8 cellular contexts compared by ENCODE assay signal in genomic region chr4:98657531-98658286, GRCh38. TPM values are rescaled to one million over a fixed set of nuclear protein-coding genes. Genes with fewer than 3 reads are reported as not detected.
DNase-seq lines count a peak whose midpoint lies in the region; ATAC-seq and TF ChIP-seq lines count a peak whose summit lies in the region.

No MANE protein-coding gene starts in this region.

- no peaks in the 10 kb centered on the region for H3K4me1 ChIP-seq in parathyroid adenoma

- H3K4me3 ChIP-seq in parathyroid adenoma (ENCODE audit: low read depth, low read length): peak overlapping the region; percentile 53

- H3K4me1 Mint-ChIP-seq in activated naive CD8-positive, alpha-beta T cell treated with anti-CD3 and anti-CD28 coated beads, Interleukin-2, amount 10 ng/mL, durations not matched to agents 7 days and 5 days: peaks cover 60% of the 10 kb centered on the region

- no peaks in the 10 kb centered on the region for H3K9me3 ChIP-seq in parathyroid adenoma (ENCODE audit: control insufficient read depth, low read length)

- no peaks in the 10 kb centered on the region for H3K79me2 ChIP-seq in parathyroid adenoma

- H3K4me2 ChIP-seq in parathyroid adenoma (ENCODE audit: low read length): peak overlapping the region; percentile 96

- H3K36me3 Mint-ChIP-seq in activated naive CD8-positive, alpha-beta T cell treated with anti-CD3 and anti-CD28 coated beads, Interleukin-2, amount 10 ng/mL, durations not matched to agents 7 days and 5 days: peaks cover 15% of the 10 kb centered on the region

- TF ChIP-seq CTCF in parathyroid adenoma (IDR thresholded peaks at IDR 0.05): no peak

- intact Hi-C loops in head of caudate nucleus (cut with DNase I): loop anchor here (5.0 to 10.0 kb wide), 2 partner anchors 73 to 270 kb away; partner anchors contain the start of gene EIF4E

- no peak overlapping the region for H3K9ac ChIP-seq in parathyroid adenoma

- DNase-seq in 8988T: peak; percentile 60
- DNase-seq in RKO (ENCODE audit: low spot score): peak; percentile 54
- DNase-seq in activated naive CD8-positive, alpha-beta T cell treated with anti-CD3 and anti-CD28 coated beads, Interleukin-2, amount 10 ng/mL, durations not matched to agents 7 days and 5 days: no peak
- DNase-seq in head of caudate nucleus: peak; percentile 58 to 91 (median 77)

- no peaks in the 10 kb centered on the region for H3K27me3 Mint-ChIP-seq in activated naive CD8-positive, alpha-beta T cell treated with anti-CD3 and anti-CD28 coated beads, Interleukin-2, amount 10 ng/mL, durations not matched to agents 7 days and 5 days

- peak overlapping the region; percentile 77 for H3K27ac Mint-ChIP-seq in activated naive CD8-positive, alpha-beta T cell treated with anti-CD3 and anti-CD28 coated beads, Interleukin-2, amount 10 ng/mL, durations not matched to agents 7 days and 5 days

- peak overlapping the region; percentile 93 for H2AFZ ChIP-seq in parathyroid adenoma

- no peak overlapping the region for H3K27ac ChIP-seq in parathyroid adenoma

- POLR2A ChIA-PET in activated naive CD8-positive, alpha-beta T cell treated with anti-CD3 and anti-CD28 coated beads, Interleukin-2, amount 10 ng/mL, durations not matched to agents 7 days and 5 days (lab: Charles Lee): interaction anchor here (0.6 to 1.7 kb wide), 11 partner anchors 12 to 514 kb away, joined by 3 to 12 read pairs (median 4); partner anchors contain the start of genes EIF4E and STPG2

- peak; percentile 35 for ATAC-seq in GM18517 (IDR thresholded peaks at IDR 0.05; ENCODE audit: unreplicated experiment)
- peak; percentile 8 for ATAC-seq in HG03378 (IDR thresholded peaks at IDR 0.05; ENCODE audit: unreplicated experiment)
- ATAC-seq in activated naive CD8-positive, alpha-beta T cell treated with anti-CD3 and anti-CD28 coated beads, Interleukin-2, amount 10 ng/mL, durations not matched to agents 7 days and 5 days (ENCODE audit: low read depth): peak; percentile 24
- no peak for ATAC-seq in GM21367 (IDR thresholded peaks at IDR 0.05; ENCODE audit: unreplicated experiment)

- no peaks in the 10 kb centered on the region for H3K36me3 ChIP-seq in parathyroid adenoma (ENCODE audit: control insufficient read depth, insufficient read depth, low read length)

- no peaks in the 10 kb centered on the region for H3K27me3 ChIP-seq in parathyroid adenoma (ENCODE audit: control insufficient read depth, insufficient read depth, low read length)

- peak overlapping the region; percentile 94 for H3K4me3 Mint-ChIP-seq in activated naive CD8-positive, alpha-beta T cell treated with anti-CD3 and anti-CD28 coated beads, Interleukin-2, amount 10 ng/mL, durations not matched to agents 7 days and 5 days

- H3K9me3 Mint-ChIP-seq in activated naive CD8-positive, alpha-beta T cell treated with anti-CD3 and anti-CD28 coated beads, Interleukin-2, amount 10 ng/mL, durations not matched to agents 7 days and 5 days: peaks cover 2% of the 10 kb centered on the region

RNA-seq across cellular contexts. Expression of gene TSPAN5, which starts 0.7 kb away (rescaled TPM):
- 10 to 100 TPM; 19.8 to 21.4 TPM for total RNA-seq in activated naive CD8-positive, alpha-beta T cell treated with anti-CD3 and anti-CD28 coated beads, Interleukin-2, amount 10 ng/mL, durations not matched to agents 7 days and 5 days
